15 cellular contexts compared by ENCODE assay signal in genomic region chr1:24293392-24294227, GRCh38. TPM values are rescaled to one million over a fixed set of nuclear protein-coding genes. Genes with fewer than 3 reads are reported as not detected.
DNase-seq lines count a peak whose midpoint lies in the region; ATAC-seq and TF ChIP-seq lines count a peak whose summit lies in the region.
"Had no signal": no experiment of that assay in that cellular context is flagged by ENCODE, and none has a peak within 500 bp of the region (broad histone marks: within the 10 kb centered on the region; RNA-seq: fewer than 3 reads in every experiment).

No MANE protein-coding gene starts in this region.

- no peak for TF ChIP-seq EP300 in suprapubic skin (IDR thresholded peaks at IDR 0.05)

- POLR2A ChIA-PET in activated CD4-positive, alpha-beta memory T cell treated with anti-CD3 and anti-CD28 coated beads for 36 hours (lab: Charles Lee), result no interaction called here

- DNase-seq in NCI-H1694 (lab: John Stamatoyannopoulos, UW) (peak; percentile 30), breast epithelium (ENCODE audit: low spot score in 2 of 2) (no peak), mesothelial cell of epicardium (ENCODE audit: low spot score in 2 of 2, unreplicated experiment in 2 of 2) (no peak), suprapubic skin (ENCODE audit: low spot score in 2 of 2) (no peak), NCI-H2081 (lab: John Stamatoyannopoulos, UW) (no peak)
- no peak for DNase-seq in activated CD4-positive, alpha-beta T cell treated with anti-CD3 and anti-CD28 coated beads, Interleukin-2, amount 10 ng/mL, durations not matched to agents 24 days and 14 days
- DNase-seq in activated CD4-positive, alpha-beta memory T cell treated with anti-CD3 and anti-CD28 coated beads for 36 hours, result no peak
- DNase-seq: activated CD4-positive, alpha-beta T cell treated with anti-CD3 and anti-CD28 coated beads for 36 hours; activated T-cell treated with anti-CD3 and anti-CD28 coated beads, Interleukin-2, amount 50 U/mL, for 48 hours; NCI-H1048; NCI-H446 had no signal

- H3K27me3 ChIP-seq in breast epithelium (no peaks in the 10 kb centered on the region), suprapubic skin (no peaks in the 10 kb centered on the region)
- H3K27me3 ChIP-seq: adrenal gland had no signal

- no peaks in the 10 kb centered on the region for H3K27me3 Mint-ChIP-seq in mesothelial cell of epicardium (ENCODE audit: low read depth)
- H3K27me3 Mint-ChIP-seq in activated CD4-positive, alpha-beta T cell treated with anti-CD3 and anti-CD28 coated beads, Interleukin-2, amount 10 ng/mL, durations not matched to agents 24 days and 14 days, result peaks cover 30% of the 10 kb centered on the region
- peaks cover 7% of the 10 kb centered on the region for H3K27me3 Mint-ChIP-seq in activated CD4-positive, alpha-beta memory T cell treated with anti-CD3 and anti-CD28 coated beads for 36 hours

- H3K4me3 ChIP-seq in breast epithelium, result no peak overlapping the region
- no peak overlapping the region for H3K4me3 ChIP-seq in suprapubic skin
- H3K4me3 ChIP-seq: adrenal gland had no signal

- H3K4me1 ChIP-seq in breast epithelium (peaks cover 0 to 9% of the 10 kb centered on the region in 2 donors), suprapubic skin (peaks cover 59% of the 10 kb centered on the region)

- CTCF ChIA-PET in activated CD4-positive, alpha-beta memory T cell treated with anti-CD3 and anti-CD28 coated beads for 36 hours (lab: Charles Lee), result interaction anchor here (0.6 kb wide), 1 partner anchor 94 kb away, joined by 3 read pairs; no protein-coding TSS in a partner anchor

- intact Hi-C loops in breast epithelium (cut with DNase I; ENCODE audit: low total_unique reads), result no loop called here
- intact Hi-C loops in activated CD4-positive, alpha-beta T cell treated with anti-CD3 and anti-CD28 coated beads, Interleukin-2, amount 10 ng/mL, durations not matched to agents 24 days and 14 days (cut with micrococcal nuclease), result no loop called here
- intact Hi-C loops in activated CD4-positive, alpha-beta memory T cell treated with anti-CD3 and anti-CD28 coated beads for 36 hours (cut with micrococcal nuclease), result no loop called here

- WGBS in suprapubic skin, result 64% methylated on average over 15 of the region's 16 CpGs

- peak overlapping the region; percentile 74 to 92 for H3K27ac ChIP-seq in breast epithelium
- peak overlapping the region; percentile 90 for H3K27ac ChIP-seq in suprapubic skin

- H3K36me3 ChIP-seq in breast epithelium, result no peaks in the 10 kb centered on the region
- no peaks in the 10 kb centered on the region for H3K36me3 ChIP-seq in suprapubic skin
- H3K36me3 ChIP-seq: adrenal gland had no signal

- H3K36me3 Mint-ChIP-seq in mesothelial cell of epicardium, result no peaks in the 10 kb centered on the region
- H3K36me3 Mint-ChIP-seq in activated CD4-positive, alpha-beta T cell treated with anti-CD3 and anti-CD28 coated beads, Interleukin-2, amount 10 ng/mL, durations not matched to agents 24 days and 14 days (ENCODE audit: low read depth), result no peaks in the 10 kb centered on the region
- H3K36me3 Mint-ChIP-seq in activated CD4-positive, alpha-beta memory T cell treated with anti-CD3 and anti-CD28 coated beads for 36 hours, result no peaks in the 10 kb centered on the region
- H3K36me3 Mint-ChIP-seq: CD14-positive monocyte had no signal

- H3K4me3 Mint-ChIP-seq in mesothelial cell of epicardium, result no peak overlapping the region
- H3K4me3 Mint-ChIP-seq in activated CD4-positive, alpha-beta T cell treated with anti-CD3 and anti-CD28 coated beads, Interleukin-2, amount 10 ng/mL, durations not matched to agents 24 days and 14 days, result no peak overlapping the region
- no peak overlapping the region for H3K4me3 Mint-ChIP-seq in activated CD4-positive, alpha-beta memory T cell treated with anti-CD3 and anti-CD28 coated beads for 36 hours
- H3K4me3 Mint-ChIP-seq: activated CD4-positive, alpha-beta T cell treated with anti-CD3 and anti-CD28 coated beads for 36 hours; T-helper 2 cell treated with Interferon-gamma antibody and Interleukin-4, amounts not matched to agents 5 μg/mL and 100 μg/mL, for 36 hours had no signal

- H3K27ac Mint-ChIP-seq in mesothelial cell of epicardium, result peak overlapping the region; percentile 88
- no peak overlapping the region for H3K27ac Mint-ChIP-seq in activated CD4-positive, alpha-beta T cell treated with anti-CD3 and anti-CD28 coated beads, Interleukin-2, amount 10 ng/mL, durations not matched to agents 24 days and 14 days
- no peak overlapping the region for H3K27ac Mint-ChIP-seq in activated CD4-positive, alpha-beta memory T cell treated with anti-CD3 and anti-CD28 coated beads for 36 hours
- H3K27ac Mint-ChIP-seq: activated CD4-positive, alpha-beta T cell treated with anti-CD3 and anti-CD28 coated beads for 36 hours; T-helper 2 cell treated with Interferon-gamma antibody and Interleukin-4, amounts not matched to agents 5 μg/mL and 100 μg/mL, for 36 hours had no signal

- peaks cover 34% of the 10 kb centered on the region for H3K4me1 Mint-ChIP-seq in mesothelial cell of epicardium
- H3K4me1 Mint-ChIP-seq in activated CD4-positive, alpha-beta T cell treated with anti-CD3 and anti-CD28 coated beads, Interleukin-2, amount 10 ng/mL, durations not matched to agents 24 days and 14 days, result no peaks in the 10 kb centered on the region
- H3K4me1 Mint-ChIP-seq in activated CD4-positive, alpha-beta memory T cell treated with anti-CD3 and anti-CD28 coated beads for 36 hours (ENCODE audit: low read depth), result no peaks in the 10 kb centered on the region
- H3K4me1 Mint-ChIP-seq: activated CD4-positive, alpha-beta T cell treated with anti-CD3 and anti-CD28 coated beads for 36 hours had no signal

- no peaks in the 10 kb centered on the region for H3K9me3 Mint-ChIP-seq in mesothelial cell of epicardium
- no peaks in the 10 kb centered on the region for H3K9me3 Mint-ChIP-seq in activated CD4-positive, alpha-beta T cell treated with anti-CD3 and anti-CD28 coated beads, Interleukin-2, amount 10 ng/mL, durations not matched to agents 24 days and 14 days
- H3K9me3 Mint-ChIP-seq in activated CD4-positive, alpha-beta memory T cell treated with anti-CD3 and anti-CD28 coated beads for 36 hours, result no peaks in the 10 kb centered on the region
- H3K9me3 Mint-ChIP-seq: CD14-positive monocyte; T-helper 2 cell treated with Interferon-gamma antibody and Interleukin-4, amounts not matched to agents 5 μg/mL and 100 μg/mL, for 36 hours had no signal

- no peaks in the 10 kb centered on the region for H3K9me3 ChIP-seq in breast epithelium
- H3K9me3 ChIP-seq in suprapubic skin, result no peaks in the 10 kb centered on the region
- H3K9me3 ChIP-seq: adrenal gland had no signal

- ATAC-seq in HG02571 (IDR thresholded peaks at IDR 0.05; ENCODE audit: unreplicated experiment), result no peak
- ATAC-seq: activated CD4-positive, alpha-beta T cell treated with anti-CD3 and anti-CD28 coated beads for 36 hours had no signal

- TF ChIP-seq CTCF in breast epithelium (IDR thresholded peaks at IDR 0.05), result no peak
- TF ChIP-seq CTCF in mesothelial cell of epicardium (IDR thresholded peaks at IDR 0.05; ENCODE audit: unreplicated experiment), result no peak
- TF ChIP-seq CTCF in suprapubic skin (IDR thresholded peaks at IDR 0.05), result no peak

- TF ChIP-seq POLR2A in breast epithelium (IDR thresholded peaks at IDR 0.05), result no peak
- TF ChIP-seq POLR2A in suprapubic skin (IDR thresholded peaks at IDR 0.05), result no peak

RNA-seq across cellular contexts. Expression of gene GRHL3, which starts 25.5 kb away (rescaled TPM):
- total RNA-seq in breast epithelium, result 1 to 10 TPM in 1 of 3 donors, under 1 TPM in 1, not detected in 1; 0.98 to 4.0 TPM
- 17.1 to 19.1 TPM (median 17.9 TPM) in 3 replicates for total RNA-seq in mesothelial cell of epicardium
- total RNA-seq in suprapubic skin, result 100 to 1,000 TPM in 3 of 4 donors, 10 to 100 TPM in 1; 93.6 to 154 (median 129) TPM
- not detected in 2 replicates for total RNA-seq in activated CD4-positive, alpha-beta T cell treated with anti-CD3 and anti-CD28 coated beads, Interleukin-2, amount 10 ng/mL, durations not matched to agents 24 days and 14 days
- not detected for total RNA-seq in activated CD4-positive, alpha-beta memory T cell treated with anti-CD3 and anti-CD28 coated beads for 36 hours
- total RNA-seq: activated CD4-positive, alpha-beta T cell treated with anti-CD3 and anti-CD28 coated beads for 36 hours had no signal
